Comparison of ENCODE assay signal across 19 cellular contexts in genomic region chr2:150392614-150393013, GRCh38.
"Had no signal": no experiment of that assay in that cellular context is flagged by ENCODE, and none has a peak within 500 bp of the region (broad histone marks: within the 10 kb centered on the region; RNA-seq: fewer than 3 reads in every experiment).

No MANE protein-coding gene starts in this region.

- H3K4me3 ChIP-seq: coronary artery, esophagus squamous epithelium, heart right ventricle, lower lobe of right lung, right lobe of liver, thoracic aorta, tibial nerve had no signal

- H3K36me3 ChIP-seq: esophagus squamous epithelium, heart right ventricle, lower lobe of right lung, neutrophil, right lobe of liver, thoracic aorta, tibial nerve had no signal

- ATAC-seq: heart right ventricle; left ventricle myocardium superior; lower lobe of right lung; natural killer cell; right lobe of liver; stimulated activated naive B cell treated with anti-CD40 and anti-IgM and Interleukin-4, amounts not matched to agents 10 μg/mL and 1 μg/mL and 100 μg/mL, for 72 hours had no signal

- H3K4me1 ChIP-seq: heart right ventricle, lower lobe of right lung, parathyroid adenoma, right lobe of liver, tibial nerve had no signal

- H3K27ac ChIP-seq: coronary artery, esophagus squamous epithelium, heart right ventricle, lower lobe of right lung, neutrophil, parathyroid adenoma, right lobe of liver, thoracic aorta, tibial nerve had no signal

- H3K79me2 ChIP-seq: parathyroid adenoma had no signal

- H2AFZ ChIP-seq: parathyroid adenoma had no signal

- H3K27me3 ChIP-seq: esophagus squamous epithelium, heart right ventricle, neutrophil, right lobe of liver, tibial nerve had no signal

- H3K9me3 ChIP-seq: esophagus squamous epithelium, lower lobe of right lung, neutrophil, right lobe of liver, thoracic aorta, tibial nerve had no signal

- H3K9ac ChIP-seq: parathyroid adenoma had no signal

- DNase-seq: dermis blood vessel endothelial cell; effector memory CD4-positive, alpha-beta T cell; esophagus squamous epithelium; foreskin melanocyte; glutamatergic neuron; heart right ventricle; left ventricle myocardium superior; lower lobe of right lung; natural killer cell; right lobe of liver; small intestine; stimulated activated CD4-positive, alpha-beta T cell treated with anti-CD3 and anti-CD28 coated beads, Interleukin-15, amount 100 ng/mL, for 24 hours; stimulated activated CD4-positive, alpha-beta T cell treated with anti-CD3 and anti-CD28 coated beads, Interleukin-2, amount 100 ng/mL, for 48 hours; stimulated activated naive B cell treated with anti-CD40 and anti-IgM and Interleukin-4, amounts not matched to agents 10 μg/mL and 1 μg/mL and 100 μg/mL, for 72 hours had no signal
